9 cellular contexts compared by ENCODE assay signal in the genomic region with DNA sequence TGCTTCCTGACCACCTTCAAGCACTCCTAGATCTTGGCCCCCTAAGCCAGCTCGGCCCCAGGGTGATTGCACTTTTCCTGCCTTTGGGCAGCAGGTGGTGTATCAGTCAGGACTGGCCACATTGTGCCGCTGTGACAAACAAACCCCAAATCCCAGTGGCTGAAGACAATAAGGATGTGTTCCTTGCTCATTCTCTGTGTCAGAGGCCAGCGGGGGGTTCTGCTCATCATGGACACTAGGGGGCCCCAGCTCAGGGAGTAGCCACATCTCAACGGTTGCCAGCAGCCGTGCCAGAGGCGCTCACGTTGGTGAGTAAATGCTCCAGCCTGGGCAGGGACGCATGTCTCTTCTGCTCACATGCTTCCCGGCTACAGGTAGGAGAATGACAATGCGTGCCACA.
DNase-seq lines count a peak whose midpoint lies in the region; ATAC-seq and TF ChIP-seq lines count a peak whose summit lies in the region.
"Had no signal": no experiment of that assay in that cellular context is flagged by ENCODE, and none has a peak within 500 bp of the region (broad histone marks: within the 10 kb centered on the region; RNA-seq: fewer than 3 reads in every experiment).

No MANE protein-coding gene starts in this region.

- no peak overlapping the region for H3K27ac ChIP-seq in body of pancreas

- H3K4me3 Mint-ChIP-seq in progenitor cell of endocrine pancreas (ENCODE audit: low read depth), result no peak overlapping the region
- H3K4me3 Mint-ChIP-seq: activated naive CD8-positive, alpha-beta T cell had no signal

- no peaks in the 10 kb centered on the region for H3K9me3 ChIP-seq in body of pancreas

- intact Hi-C loops in body of pancreas (cut with DNase I), result no loop called here

- peak; percentile 21 for TF ChIP-seq CTCF in AG10803 (conservative IDR thresholded peaks at IDR 0.05; ENCODE audit: low read length)
- TF ChIP-seq CTCF in fibroblast of the aortic adventitia (IDR thresholded peaks at IDR 0.05; ENCODE audit: insufficient read depth, low read length), result peak; percentile 11
- peak in 1 of 7 experiments; percentile 6 for TF ChIP-seq CTCF in body of pancreas (IDR thresholded peaks at IDR 0.05)
- no peak for TF ChIP-seq CTCF in progenitor cell of endocrine pancreas (IDR thresholded peaks at IDR 0.05; ENCODE audit: unreplicated experiment)

- peaks cover 3% of the 10 kb centered on the region for H3K27me3 Mint-ChIP-seq in progenitor cell of endocrine pancreas
- H3K27me3 Mint-ChIP-seq: activated naive CD8-positive, alpha-beta T cell had no signal

- H3K27me3 ChIP-seq in body of pancreas, result no peaks in the 10 kb centered on the region

- WGBS in body of pancreas, 2 donors, result 76 to 79% methylated on average over 8 to 10 of the region's 10 CpGs

- no peaks in the 10 kb centered on the region for H3K36me3 Mint-ChIP-seq in progenitor cell of endocrine pancreas (ENCODE audit: insufficient read depth)
- H3K36me3 Mint-ChIP-seq: activated naive CD8-positive, alpha-beta T cell had no signal

- no peaks in the 10 kb centered on the region for H3K36me3 ChIP-seq in body of pancreas (replicated peaks in 1 of 2; ENCODE audit: insufficient read depth in 1 of 2, low read depth in 2 of 2)

- peaks cover 12% of the 10 kb centered on the region for H3K4me1 Mint-ChIP-seq in progenitor cell of endocrine pancreas (ENCODE audit: low read depth)

- H3K27ac Mint-ChIP-seq in progenitor cell of endocrine pancreas, result no peak overlapping the region
- H3K27ac Mint-ChIP-seq: activated naive CD8-positive, alpha-beta T cell had no signal

- no peak for TF ChIP-seq POLR2A in body of pancreas (IDR thresholded peaks at IDR 0.05)

- DNase-seq in AG10803 (ENCODE audit: low read depth) (no peak), HCEC 1CT (peak; percentile 22), UCSD-AML1 (lab: John Stamatoyannopoulos, UW; ENCODE audit: unreplicated experiment) (peak; percentile 55), fibroblast of the aortic adventitia (ENCODE audit: low read depth) (no peak), body of pancreas (no peak), NCI-H146 (lab: John Stamatoyannopoulos, UW) (no peak), progenitor cell of endocrine pancreas (ENCODE audit: low spot score, unreplicated experiment) (no peak)

- no peaks in the 10 kb centered on the region for H3K9me3 Mint-ChIP-seq in progenitor cell of endocrine pancreas (ENCODE audit: low read depth)

- ATAC-seq in body of pancreas, result no peak
- ATAC-seq in HG03457 (IDR thresholded peaks at IDR 0.05; ENCODE audit: unreplicated experiment), result no peak

- H3K4me1 ChIP-seq in body of pancreas, result peaks cover 34% of the 10 kb centered on the region

- H3K4me3 ChIP-seq in AG10803 (ENCODE audit: low read length) (no peak overlapping the region), fibroblast of the aortic adventitia (ENCODE audit: low read depth, low read length) (no peak overlapping the region), body of pancreas (no peak overlapping the region)

Comparison
In these comparisons a context has a peak if more than half of its experiments do, and no peak if none do; other contexts are left out.
1. DNase-seq: peak in HCEC 1CT (single experiment) and UCSD-AML1 (single experiment); none in AG10803 (single experiment), fibroblast of the aortic adventitia (single experiment), body of pancreas (0 of 4), NCI-H146 (single experiment) and progenitor cell of endocrine pancreas (single experiment).